In the genomic region with DNA sequence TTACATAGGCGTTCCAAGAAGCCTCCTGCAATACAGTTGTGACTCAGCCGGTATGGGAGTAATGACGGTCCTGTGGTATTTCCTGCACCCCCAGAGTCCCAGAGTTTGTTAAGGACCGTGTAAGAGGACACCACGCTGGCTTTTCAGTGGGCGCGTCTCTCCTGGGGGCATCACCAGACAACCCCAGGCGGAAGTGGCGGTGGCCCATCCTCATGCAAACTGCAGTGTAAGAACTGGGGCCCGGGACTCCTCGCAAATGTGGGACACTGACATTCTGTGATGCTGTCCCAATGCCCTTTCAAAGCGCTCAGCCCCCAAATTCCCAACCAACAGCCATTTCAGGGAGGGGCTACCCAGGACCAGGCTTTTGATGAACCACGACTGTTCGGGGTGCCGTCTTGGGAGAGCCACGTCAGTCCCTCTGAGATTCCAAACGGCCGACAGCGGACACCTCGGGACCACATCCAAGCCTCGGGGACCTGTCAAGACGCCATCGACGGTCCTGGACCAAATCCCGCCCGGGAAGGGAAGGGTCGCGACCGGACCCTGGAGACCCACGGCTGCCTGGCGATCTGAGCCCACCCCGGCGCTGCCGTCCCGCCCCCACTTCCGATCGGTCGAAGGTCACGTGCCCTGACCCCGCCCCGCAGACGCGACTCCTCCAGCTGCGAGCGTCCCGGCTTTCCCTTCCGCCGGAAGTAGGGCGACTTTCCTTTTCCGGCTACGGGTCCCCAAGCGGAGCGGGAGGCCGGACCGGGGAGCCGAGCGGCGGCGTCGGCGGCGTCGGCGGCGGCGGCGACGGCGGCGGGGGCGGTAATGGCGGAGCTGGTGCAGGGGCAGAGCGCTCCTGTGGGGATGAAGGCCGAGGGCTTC, we compare ENCODE assay signal across 1 cellular context.
TF ChIP-seq lines count a peak whose summit lies in the region.

A gene with protein sequence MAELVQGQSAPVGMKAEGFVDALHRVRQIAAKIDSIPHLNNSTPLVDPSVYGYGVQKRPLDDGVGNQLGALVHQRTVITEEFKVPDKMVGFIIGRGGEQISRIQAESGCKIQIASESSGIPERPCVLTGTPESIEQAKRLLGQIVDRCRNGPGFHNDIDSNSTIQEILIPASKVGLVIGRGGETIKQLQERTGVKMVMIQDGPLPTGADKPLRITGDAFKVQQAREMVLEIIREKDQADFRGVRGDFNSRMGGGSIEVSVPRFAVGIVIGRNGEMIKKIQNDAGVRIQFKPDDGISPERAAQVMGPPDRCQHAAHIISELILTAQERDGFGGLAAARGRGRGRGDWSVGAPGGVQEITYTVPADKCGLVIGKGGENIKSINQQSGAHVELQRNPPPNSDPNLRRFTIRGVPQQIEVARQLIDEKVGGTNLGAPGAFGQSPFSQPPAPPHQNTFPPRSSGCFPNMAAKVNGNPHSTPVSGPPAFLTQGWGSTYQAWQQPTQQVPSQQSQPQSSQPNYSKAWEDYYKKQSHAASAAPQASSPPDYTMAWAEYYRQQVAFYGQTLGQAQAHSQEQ (plus strand): TSS at position 713 of the 873 bp plus-strand sequence. CDS start 104 bp downstream, at position 817.

TF ChIP-seq in WTC11, 78 proteins besides CTCF, POLR2A, EP300 and RAD21 (continued from another document and continues in another):
- TF ChIP-seq, protein P1, sequence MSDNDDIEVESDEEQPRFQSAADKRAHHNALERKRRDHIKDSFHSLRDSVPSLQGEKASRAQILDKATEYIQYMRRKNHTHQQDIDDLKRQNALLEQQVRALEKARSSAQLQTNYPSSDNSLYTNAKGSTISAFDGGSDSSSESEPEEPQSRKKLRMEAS (CRISPR knock-in tag; IDR thresholded peaks at IDR 0.05), result peak; percentile 72
- TF ChIP-seq FOXK1 (CRISPR knock-in tag; IDR thresholded peaks at IDR 0.05), result no peak; the same call in 1 of the 2 replicates
- TF ChIP-seq, protein P2, sequence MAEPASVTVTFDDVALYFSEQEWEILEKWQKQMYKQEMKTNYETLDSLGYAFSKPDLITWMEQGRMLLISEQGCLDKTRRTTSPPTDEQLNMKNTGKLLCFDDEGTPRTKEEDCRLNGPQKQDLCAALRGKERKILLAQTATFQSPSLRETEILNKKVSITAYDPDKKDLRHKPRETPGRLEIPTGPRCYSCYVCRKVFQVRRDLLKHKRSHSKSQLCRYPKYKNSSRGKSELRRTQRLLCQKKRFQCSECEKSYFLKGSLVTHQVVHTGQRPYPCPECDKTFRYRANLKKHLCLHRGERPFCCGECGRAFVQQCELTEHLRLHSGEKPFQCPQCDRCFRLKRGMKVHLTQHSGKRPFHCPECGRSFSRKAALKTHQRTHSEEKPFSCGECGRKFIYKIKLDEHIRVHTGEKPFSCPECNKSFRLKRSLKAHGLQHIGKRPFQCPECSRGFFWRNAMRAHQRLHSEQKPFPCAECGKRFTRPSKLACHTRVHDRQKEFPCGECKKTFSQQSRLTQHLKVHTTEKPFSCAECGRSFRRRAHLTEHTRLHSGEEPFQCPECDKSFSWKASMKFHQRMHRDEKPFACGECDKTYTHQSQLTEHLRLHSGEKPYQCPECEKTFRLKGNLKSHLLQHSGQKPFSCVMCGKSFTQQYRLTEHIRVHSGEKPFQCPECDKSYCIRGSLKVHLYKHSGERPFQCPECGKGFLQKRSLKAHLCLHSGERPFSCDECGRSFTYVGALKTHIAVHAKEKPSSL (CRISPR knock-in tag; conservative IDR thresholded peaks at IDR 0.05), result no peak
- TF ChIP-seq, protein P3, sequence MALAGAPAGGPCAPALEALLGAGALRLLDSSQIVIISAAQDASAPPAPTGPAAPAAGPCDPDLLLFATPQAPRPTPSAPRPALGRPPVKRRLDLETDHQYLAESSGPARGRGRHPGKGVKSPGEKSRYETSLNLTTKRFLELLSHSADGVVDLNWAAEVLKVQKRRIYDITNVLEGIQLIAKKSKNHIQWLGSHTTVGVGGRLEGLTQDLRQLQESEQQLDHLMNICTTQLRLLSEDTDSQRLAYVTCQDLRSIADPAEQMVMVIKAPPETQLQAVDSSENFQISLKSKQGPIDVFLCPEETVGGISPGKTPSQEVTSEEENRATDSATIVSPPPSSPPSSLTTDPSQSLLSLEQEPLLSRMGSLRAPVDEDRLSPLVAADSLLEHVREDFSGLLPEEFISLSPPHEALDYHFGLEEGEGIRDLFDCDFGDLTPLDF (CRISPR knock-in tag; IDR thresholded peaks at IDR 0.05), result no peak
- TF ChIP-seq FOXP1 (CRISPR knock-in tag; IDR thresholded peaks at IDR 0.05; ENCODE audit: borderline replicate concordance), result no peak
- TF ChIP-seq CREM (CRISPR knock-in tag; IDR thresholded peaks at IDR 0.05), result no peak; the same call in 1 of the 2 replicates
- TF ChIP-seq, protein P4, sequence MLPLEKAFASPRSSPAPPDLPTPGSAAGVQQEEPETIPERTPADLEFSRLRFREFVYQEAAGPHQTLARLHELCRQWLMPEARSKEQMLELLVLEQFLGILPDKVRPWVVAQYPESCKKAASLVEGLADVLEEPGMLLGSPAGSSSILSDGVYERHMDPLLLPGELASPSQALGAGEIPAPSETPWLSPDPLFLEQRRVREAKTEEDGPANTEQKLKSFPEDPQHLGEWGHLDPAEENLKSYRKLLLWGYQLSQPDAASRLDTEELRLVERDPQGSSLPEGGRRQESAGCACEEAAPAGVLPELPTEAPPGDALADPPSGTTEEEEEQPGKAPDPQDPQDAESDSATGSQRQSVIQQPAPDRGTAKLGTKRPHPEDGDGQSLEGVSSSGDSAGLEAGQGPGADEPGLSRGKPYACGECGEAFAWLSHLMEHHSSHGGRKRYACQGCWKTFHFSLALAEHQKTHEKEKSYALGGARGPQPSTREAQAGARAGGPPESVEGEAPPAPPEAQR (CRISPR knock-in tag; IDR thresholded peaks at IDR 0.05), result no peak
- TF ChIP-seq, protein P5, sequence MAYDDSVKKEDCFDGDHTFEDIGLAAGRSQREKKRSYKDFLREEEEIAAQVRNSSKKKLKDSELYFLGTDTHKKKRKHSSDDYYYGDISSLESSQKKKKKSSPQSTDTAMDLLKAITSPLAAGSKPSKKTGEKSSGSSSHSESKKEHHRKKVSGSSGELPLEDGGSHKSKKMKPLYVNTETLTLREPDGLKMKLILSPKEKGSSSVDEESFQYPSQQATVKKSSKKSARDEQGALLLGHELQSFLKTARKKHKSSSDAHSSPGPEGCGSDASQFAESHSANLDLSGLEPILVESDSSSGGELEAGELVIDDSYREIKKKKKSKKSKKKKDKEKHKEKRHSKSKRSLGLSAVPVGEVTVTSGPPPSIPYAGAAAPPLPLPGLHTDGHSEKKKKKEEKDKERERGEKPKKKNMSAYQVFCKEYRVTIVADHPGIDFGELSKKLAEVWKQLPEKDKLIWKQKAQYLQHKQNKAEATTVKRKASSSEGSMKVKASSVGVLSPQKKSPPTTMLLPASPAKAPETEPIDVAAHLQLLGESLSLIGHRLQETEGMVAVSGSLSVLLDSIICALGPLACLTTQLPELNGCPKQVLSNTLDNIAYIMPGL (CRISPR knock-in tag; IDR thresholded peaks at IDR 0.05), result peak; percentile 29; the same call in 1 of the 2 replicates
- TF ChIP-seq ESRRA (CRISPR knock-in tag; IDR thresholded peaks at IDR 0.05; ENCODE audit: borderline replicate concordance), result peak; percentile 21; the same call in 1 of the 2 replicates
- TF ChIP-seq, protein P6, sequence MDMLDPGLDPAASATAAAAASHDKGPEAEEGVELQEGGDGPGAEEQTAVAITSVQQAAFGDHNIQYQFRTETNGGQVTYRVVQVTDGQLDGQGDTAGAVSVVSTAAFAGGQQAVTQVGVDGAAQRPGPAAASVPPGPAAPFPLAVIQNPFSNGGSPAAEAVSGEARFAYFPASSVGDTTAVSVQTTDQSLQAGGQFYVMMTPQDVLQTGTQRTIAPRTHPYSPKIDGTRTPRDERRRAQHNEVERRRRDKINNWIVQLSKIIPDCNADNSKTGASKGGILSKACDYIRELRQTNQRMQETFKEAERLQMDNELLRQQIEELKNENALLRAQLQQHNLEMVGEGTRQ (CRISPR knock-in tag; IDR thresholded peaks at IDR 0.05), result peak; percentile 99
- TF ChIP-seq, protein P7, sequence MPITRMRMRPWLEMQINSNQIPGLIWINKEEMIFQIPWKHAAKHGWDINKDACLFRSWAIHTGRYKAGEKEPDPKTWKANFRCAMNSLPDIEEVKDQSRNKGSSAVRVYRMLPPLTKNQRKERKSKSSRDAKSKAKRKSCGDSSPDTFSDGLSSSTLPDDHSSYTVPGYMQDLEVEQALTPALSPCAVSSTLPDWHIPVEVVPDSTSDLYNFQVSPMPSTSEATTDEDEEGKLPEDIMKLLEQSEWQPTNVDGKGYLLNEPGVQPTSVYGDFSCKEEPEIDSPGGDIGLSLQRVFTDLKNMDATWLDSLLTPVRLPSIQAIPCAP (CRISPR knock-in tag; IDR thresholded peaks at IDR 0.05), result peak; percentile 69; the same call in 1 of the 2 replicates
- TF ChIP-seq, protein P8, sequence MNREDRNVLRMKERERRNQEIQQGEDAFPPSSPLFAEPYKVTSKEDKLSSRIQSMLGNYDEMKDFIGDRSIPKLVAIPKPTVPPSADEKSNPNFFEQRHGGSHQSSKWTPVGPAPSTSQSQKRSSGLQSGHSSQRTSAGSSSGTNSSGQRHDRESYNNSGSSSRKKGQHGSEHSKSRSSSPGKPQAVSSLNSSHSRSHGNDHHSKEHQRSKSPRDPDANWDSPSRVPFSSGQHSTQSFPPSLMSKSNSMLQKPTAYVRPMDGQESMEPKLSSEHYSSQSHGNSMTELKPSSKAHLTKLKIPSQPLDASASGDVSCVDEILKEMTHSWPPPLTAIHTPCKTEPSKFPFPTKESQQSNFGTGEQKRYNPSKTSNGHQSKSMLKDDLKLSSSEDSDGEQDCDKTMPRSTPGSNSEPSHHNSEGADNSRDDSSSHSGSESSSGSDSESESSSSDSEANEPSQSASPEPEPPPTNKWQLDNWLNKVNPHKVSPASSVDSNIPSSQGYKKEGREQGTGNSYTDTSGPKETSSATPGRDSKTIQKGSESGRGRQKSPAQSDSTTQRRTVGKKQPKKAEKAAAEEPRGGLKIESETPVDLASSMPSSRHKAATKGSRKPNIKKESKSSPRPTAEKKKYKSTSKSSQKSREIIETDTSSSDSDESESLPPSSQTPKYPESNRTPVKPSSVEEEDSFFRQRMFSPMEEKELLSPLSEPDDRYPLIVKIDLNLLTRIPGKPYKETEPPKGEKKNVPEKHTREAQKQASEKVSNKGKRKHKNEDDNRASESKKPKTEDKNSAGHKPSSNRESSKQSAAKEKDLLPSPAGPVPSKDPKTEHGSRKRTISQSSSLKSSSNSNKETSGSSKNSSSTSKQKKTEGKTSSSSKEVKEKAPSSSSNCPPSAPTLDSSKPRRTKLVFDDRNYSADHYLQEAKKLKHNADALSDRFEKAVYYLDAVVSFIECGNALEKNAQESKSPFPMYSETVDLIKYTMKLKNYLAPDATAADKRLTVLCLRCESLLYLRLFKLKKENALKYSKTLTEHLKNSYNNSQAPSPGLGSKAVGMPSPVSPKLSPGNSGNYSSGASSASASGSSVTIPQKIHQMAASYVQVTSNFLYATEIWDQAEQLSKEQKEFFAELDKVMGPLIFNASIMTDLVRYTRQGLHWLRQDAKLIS (CRISPR knock-in tag; IDR thresholded peaks at IDR 0.05; ENCODE audit: borderline replicate concordance), result no peak
- no peak for TF ChIP-seq EMX1 (CRISPR knock-in tag; IDR thresholded peaks at IDR 0.05)
- peak; percentile 56; the same call in 1 of the 2 replicates for TF ChIP-seq KAT7 (CRISPR knock-in tag; IDR thresholded peaks at IDR 0.05; ENCODE audit: borderline replicate concordance)
- TF ChIP-seq JUN (CRISPR knock-in tag; IDR thresholded peaks at IDR 0.05), result no peak
- TF ChIP-seq ZNF396 (CRISPR knock-in tag; IDR thresholded peaks at IDR 0.05; ENCODE audit: borderline replicate concordance), result no peak
- TF ChIP-seq NFE2L1 (CRISPR knock-in tag; IDR thresholded peaks at IDR 0.05), result no peak
- TF ChIP-seq, protein P9, sequence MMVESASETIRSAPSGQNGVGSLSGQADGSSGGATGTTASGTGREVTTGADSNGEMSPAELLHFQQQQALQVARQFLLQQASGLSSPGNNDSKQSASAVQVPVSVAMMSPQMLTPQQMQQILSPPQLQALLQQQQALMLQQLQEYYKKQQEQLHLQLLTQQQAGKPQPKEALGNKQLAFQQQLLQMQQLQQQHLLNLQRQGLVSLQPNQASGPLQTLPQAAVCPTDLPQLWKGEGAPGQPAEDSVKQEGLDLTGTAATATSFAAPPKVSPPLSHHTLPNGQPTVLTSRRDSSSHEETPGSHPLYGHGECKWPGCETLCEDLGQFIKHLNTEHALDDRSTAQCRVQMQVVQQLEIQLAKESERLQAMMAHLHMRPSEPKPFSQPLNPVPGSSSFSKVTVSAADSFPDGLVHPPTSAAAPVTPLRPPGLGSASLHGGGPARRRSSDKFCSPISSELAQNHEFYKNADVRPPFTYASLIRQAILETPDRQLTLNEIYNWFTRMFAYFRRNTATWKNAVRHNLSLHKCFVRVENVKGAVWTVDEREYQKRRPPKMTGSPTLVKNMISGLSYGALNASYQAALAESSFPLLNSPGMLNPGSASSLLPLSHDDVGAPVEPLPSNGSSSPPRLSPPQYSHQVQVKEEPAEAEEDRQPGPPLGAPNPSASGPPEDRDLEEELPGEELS (CRISPR knock-in tag; IDR thresholded peaks at IDR 0.05), result peak; percentile 48; the same call in 1 of the 2 replicates
- no peak for TF ChIP-seq NFYB (CRISPR knock-in tag; conservative IDR thresholded peaks at IDR 0.05; ENCODE audit: low read depth)
- TF ChIP-seq TEAD4 (CRISPR knock-in tag; IDR thresholded peaks at IDR 0.05), result 0 out of 2 replicates have a peak, but pooled peaks have one; percentile 22
- no peak for TF ChIP-seq SOX15 (CRISPR knock-in tag; IDR thresholded peaks at IDR 0.05)
- TF ChIP-seq, protein P10, sequence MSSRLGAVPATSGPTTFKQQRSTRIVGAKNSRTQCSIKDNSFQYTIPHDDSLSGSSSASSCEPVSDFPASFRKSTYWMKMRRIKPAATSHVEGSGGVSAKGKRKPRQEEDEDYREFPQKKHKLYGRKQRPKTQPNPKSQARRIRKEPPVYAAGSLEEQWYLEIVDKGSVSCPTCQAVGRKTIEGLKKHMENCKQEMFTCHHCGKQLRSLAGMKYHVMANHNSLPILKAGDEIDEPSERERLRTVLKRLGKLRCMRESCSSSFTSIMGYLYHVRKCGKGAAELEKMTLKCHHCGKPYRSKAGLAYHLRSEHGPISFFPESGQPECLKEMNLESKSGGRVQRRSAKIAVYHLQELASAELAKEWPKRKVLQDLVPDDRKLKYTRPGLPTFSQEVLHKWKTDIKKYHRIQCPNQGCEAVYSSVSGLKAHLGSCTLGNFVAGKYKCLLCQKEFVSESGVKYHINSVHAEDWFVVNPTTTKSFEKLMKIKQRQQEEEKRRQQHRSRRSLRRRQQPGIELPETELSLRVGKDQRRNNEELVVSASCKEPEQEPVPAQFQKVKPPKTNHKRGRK (CRISPR knock-in tag; IDR thresholded peaks at IDR 0.05; ENCODE audit: borderline replicate concordance), result no peak
- TF ChIP-seq, protein P11, sequence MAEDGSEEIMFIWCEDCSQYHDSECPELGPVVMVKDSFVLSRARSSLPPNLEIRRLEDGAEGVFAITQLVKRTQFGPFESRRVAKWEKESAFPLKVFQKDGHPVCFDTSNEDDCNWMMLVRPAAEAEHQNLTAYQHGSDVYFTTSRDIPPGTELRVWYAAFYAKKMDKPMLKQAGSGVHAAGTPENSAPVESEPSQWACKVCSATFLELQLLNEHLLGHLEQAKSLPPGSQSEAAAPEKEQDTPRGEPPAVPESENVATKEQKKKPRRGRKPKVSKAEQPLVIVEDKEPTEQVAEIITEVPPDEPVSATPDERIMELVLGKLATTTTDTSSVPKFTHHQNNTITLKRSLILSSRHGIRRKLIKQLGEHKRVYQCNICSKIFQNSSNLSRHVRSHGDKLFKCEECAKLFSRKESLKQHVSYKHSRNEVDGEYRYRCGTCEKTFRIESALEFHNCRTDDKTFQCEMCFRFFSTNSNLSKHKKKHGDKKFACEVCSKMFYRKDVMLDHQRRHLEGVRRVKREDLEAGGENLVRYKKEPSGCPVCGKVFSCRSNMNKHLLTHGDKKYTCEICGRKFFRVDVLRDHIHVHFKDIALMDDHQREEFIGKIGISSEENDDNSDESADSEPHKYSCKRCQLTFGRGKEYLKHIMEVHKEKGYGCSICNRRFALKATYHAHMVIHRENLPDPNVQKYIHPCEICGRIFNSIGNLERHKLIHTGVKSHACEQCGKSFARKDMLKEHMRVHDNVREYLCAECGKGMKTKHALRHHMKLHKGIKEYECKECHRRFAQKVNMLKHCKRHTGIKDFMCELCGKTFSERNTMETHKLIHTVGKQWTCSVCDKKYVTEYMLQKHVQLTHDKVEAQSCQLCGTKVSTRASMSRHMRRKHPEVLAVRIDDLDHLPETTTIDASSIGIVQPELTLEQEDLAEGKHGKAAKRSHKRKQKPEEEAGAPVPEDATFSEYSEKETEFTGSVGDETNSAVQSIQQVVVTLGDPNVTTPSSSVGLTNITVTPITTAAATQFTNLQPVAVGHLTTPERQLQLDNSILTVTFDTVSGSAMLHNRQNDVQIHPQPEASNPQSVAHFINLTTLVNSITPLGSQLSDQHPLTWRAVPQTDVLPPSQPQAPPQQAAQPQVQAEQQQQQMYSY (CRISPR knock-in tag; IDR thresholded peaks at IDR 0.05), result no peak
